ENCODE assay signal across 8 cellular contexts in the genomic region with DNA sequence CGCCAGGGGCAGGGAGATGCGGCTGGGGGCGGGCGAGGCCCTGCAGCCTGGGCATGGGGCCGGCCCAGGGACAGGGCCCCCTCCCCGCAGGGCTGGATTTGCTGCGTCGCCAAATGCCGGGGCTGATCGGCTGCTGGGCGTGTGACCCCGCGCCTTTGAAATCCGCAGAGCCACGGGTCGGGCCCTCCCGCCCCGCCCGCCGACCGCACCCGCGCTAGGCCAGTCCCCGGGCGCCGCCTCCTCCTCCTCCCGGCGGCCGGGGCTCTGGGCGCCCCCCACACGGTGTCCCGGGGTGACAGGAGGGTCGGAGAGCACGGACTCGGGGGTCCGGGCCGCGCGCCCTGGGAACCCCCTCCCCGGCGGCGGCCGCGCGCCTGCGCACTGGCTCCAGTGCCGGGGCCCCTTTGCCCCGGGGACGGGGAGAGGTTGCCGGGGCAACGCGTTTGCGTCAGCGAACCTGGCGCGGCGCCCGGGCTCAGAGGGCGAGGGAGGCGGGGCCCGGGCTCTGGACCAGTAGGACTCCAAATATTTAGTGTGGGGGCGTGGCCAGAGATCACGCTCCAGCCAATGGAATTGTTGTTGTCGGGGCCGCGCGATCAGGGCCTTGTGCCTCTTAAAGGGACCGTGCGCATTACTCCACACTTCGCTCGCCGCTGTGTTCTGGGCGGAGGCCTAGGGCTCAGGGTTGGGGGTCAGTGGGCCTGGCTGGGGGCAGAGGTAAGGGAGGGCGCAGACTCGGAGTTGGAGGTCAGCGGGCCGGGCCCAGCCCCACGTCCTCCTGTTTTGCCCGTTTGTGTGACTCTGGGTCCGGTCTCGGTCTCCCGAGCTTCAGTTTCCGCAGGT. TPM values are rescaled to one million over a fixed set of nuclear protein-coding genes. Genes with fewer than 3 reads are reported as not detected.
DNase-seq lines count a peak whose midpoint lies in the region; ATAC-seq and TF ChIP-seq lines count a peak whose summit lies in the region.

No MANE protein-coding gene starts in this region.

- peak; percentile 95 for DNase-seq in NCI-H1694 (lab: John Stamatoyannopoulos, UW)
- DNase-seq in amygdala (lab: John Stamatoyannopoulos, UW) = peak; percentile 57 to 99 (median 96)
- peak; percentile 100 for DNase-seq in left ventricle myocardium superior
- peak; percentile 99 for DNase-seq in prostate gland (ENCODE audit: low spot score)

- H3K4me1 Mint-ChIP-seq in T-helper 1 cell treated with Interleukin-12 subunit alpha and Interleukin-12 subunit beta and Interleukin-4 antibody, amounts not matched to agents 30 μg/mL and 1 μg/mL, for 36 hours (ENCODE audit: low read depth) = peaks cover 16% of the 10 kb centered on the region

- no peaks in the 10 kb centered on the region for H3K9me3 ChIP-seq in prostate gland

- no peaks in the 10 kb centered on the region for H3K27me3 ChIP-seq in prostate gland (replicated peaks; ENCODE audit: insufficient read depth)

- H3K27me3 Mint-ChIP-seq in T-helper 1 cell treated with Interleukin-12 subunit alpha and Interleukin-12 subunit beta and Interleukin-4 antibody, amounts not matched to agents 30 μg/mL and 1 μg/mL, for 36 hours (ENCODE audit: low read depth) = no peaks in the 10 kb centered on the region

- TF ChIP-seq CTCF in prostate gland (IDR thresholded peaks at IDR 0.05) = no peak

- under 1% methylated on average over 66 of the region's 83 CpGs for WGBS in prostate gland
- WGBS in urinary bladder = under 1% methylated on average over 83 of the region's 83 CpGs

- H3K4me1 ChIP-seq in prostate gland (replicated peaks) = peaks cover 32% of the 10 kb centered on the region
- peaks cover 6% of the 10 kb centered on the region for H3K4me1 ChIP-seq in urinary bladder (ENCODE audit: insufficient read depth)

- no peaks in the 10 kb centered on the region for H3K9me3 Mint-ChIP-seq in T-helper 1 cell treated with Interleukin-12 subunit alpha and Interleukin-12 subunit beta and Interleukin-4 antibody, amounts not matched to agents 30 μg/mL and 1 μg/mL, for 36 hours

- H3K4me3 ChIP-seq in prostate gland (peak overlapping the region; percentile 65 to 75), urinary bladder (ENCODE audit: low read depth, low read length) (peak overlapping the region; percentile 54)

- H3K27ac ChIP-seq in prostate gland (peak overlapping the region; percentile 99 to 100), urinary bladder (ENCODE audit: low read depth) (peak overlapping the region; percentile 99)

- TF ChIP-seq POLR2A in GM15510 (IDR thresholded peaks at IDR 0.05; ENCODE audit: borderline replicate concordance, extremely low read depth, insufficient read length) = peak; percentile 69
- peak; percentile 91 for TF ChIP-seq POLR2A in prostate gland (IDR thresholded peaks at IDR 0.05)

- peak overlapping the region; percentile 92 for H3K4me3 Mint-ChIP-seq in T-helper 1 cell treated with Interleukin-12 subunit alpha and Interleukin-12 subunit beta and Interleukin-4 antibody, amounts not matched to agents 30 μg/mL and 1 μg/mL, for 36 hours

- peaks cover 2% of the 10 kb centered on the region for H3K36me3 Mint-ChIP-seq in T-helper 1 cell treated with Interleukin-12 subunit alpha and Interleukin-12 subunit beta and Interleukin-4 antibody, amounts not matched to agents 30 μg/mL and 1 μg/mL, for 36 hours (ENCODE audit: low read depth)

- intact Hi-C loops in left ventricle myocardium superior (cut with micrococcal nuclease) (no loop called here), prostate gland (cut with DNase I) (no loop called here)

- peak overlapping the region; percentile 98 for H3K27ac Mint-ChIP-seq in T-helper 1 cell treated with Interleukin-12 subunit alpha and Interleukin-12 subunit beta and Interleukin-4 antibody, amounts not matched to agents 30 μg/mL and 1 μg/mL, for 36 hours

- ATAC-seq in HG02884 (IDR thresholded peaks at IDR 0.05; ENCODE audit: unreplicated experiment) = peak; percentile 78
- peak; percentile 82 for ATAC-seq in left ventricle myocardium superior

- H3K36me3 ChIP-seq in prostate gland = no peaks in the 10 kb centered on the region
- H3K36me3 ChIP-seq in urinary bladder (ENCODE audit: insufficient read depth) = no peaks in the 10 kb centered on the region

RNA-seq across cellular contexts. Expression of gene MKNK2, which starts 10.3 kb away (rescaled TPM):
- total RNA-seq in left ventricle myocardium superior = 272 TPM
- total RNA-seq in prostate gland = 100 to 1,000 TPM; 141 to 189 TPM
- 21.5 TPM for total RNA-seq in urinary bladder
- 144 TPM for polyA plus RNA-seq in urinary bladder

RNA-seq across cellular contexts. Expression of gene MOB3A, which starts 34.8 kb away (rescaled TPM):
- total RNA-seq in left ventricle myocardium superior = 17.5 TPM
- total RNA-seq in prostate gland = 10 to 100 TPM; 40.1 to 43.5 TPM
- 15.9 TPM for total RNA-seq in urinary bladder
- polyA plus RNA-seq in urinary bladder = 40.1 TPM

RNA-seq across cellular contexts. Expression of gene IZUMO4, which starts 35.4 kb away (rescaled TPM):
- 1.9 TPM for total RNA-seq in left ventricle myocardium superior
- total RNA-seq in prostate gland = 10 to 100 TPM; 11.8 to 50.2 TPM
- total RNA-seq in urinary bladder = 1.5 TPM
- polyA plus RNA-seq in urinary bladder = 9.2 TPM

RNA-seq across cellular contexts. Expression of gene BTBD2, which starts 45.8 kb away (rescaled TPM):
- total RNA-seq in left ventricle myocardium superior = 65.6 TPM
- total RNA-seq in prostate gland = 100 to 1,000 TPM; 116 to 136 TPM
- 38.0 TPM for total RNA-seq in urinary bladder
- 83.0 TPM for polyA plus RNA-seq in urinary bladder

Comparison
In these comparisons a context has a peak if more than half of its experiments do, and no peak if none do; other contexts are left out.
1. Peak in every context shown above with its lines: DNase-seq, ATAC-seq, H3K4me3 ChIP-seq and H3K27ac ChIP-seq.